ENCODE assay signal across 1 cellular context in genomic region chr3:127017781-127018180, GRCh38.
TF ChIP-seq lines count a peak whose summit lies in the region.

No MANE protein-coding gene starts in this region.

TF ChIP-seq in IMR-90, 13 proteins besides CTCF, POLR2A, EP300 and RAD21 (continued from another document):
- TF ChIP-seq, protein P1, sequence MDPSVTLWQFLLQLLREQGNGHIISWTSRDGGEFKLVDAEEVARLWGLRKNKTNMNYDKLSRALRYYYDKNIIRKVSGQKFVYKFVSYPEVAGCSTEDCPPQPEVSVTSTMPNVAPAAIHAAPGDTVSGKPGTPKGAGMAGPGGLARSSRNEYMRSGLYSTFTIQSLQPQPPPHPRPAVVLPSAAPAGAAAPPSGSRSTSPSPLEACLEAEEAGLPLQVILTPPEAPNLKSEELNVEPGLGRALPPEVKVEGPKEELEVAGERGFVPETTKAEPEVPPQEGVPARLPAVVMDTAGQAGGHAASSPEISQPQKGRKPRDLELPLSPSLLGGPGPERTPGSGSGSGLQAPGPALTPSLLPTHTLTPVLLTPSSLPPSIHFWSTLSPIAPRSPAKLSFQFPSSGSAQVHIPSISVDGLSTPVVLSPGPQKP (IDR thresholded peaks at IDR 0.05; ENCODE audit: borderline replicate concordance, low read depth, low read length) = no peak
- no peak for TF ChIP-seq RFX5 (IDR thresholded peaks at IDR 0.05; ENCODE audit: low read depth, low read length)
- no peak for TF ChIP-seq CEBPB (IDR thresholded peaks at IDR 0.05; ENCODE audit: low read depth, low read length)
- no peak for TF ChIP-seq MAZ (IDR thresholded peaks at IDR 0.05; ENCODE audit: borderline replicate concordance, low read depth, low read length)
- TF ChIP-seq, protein P2, sequence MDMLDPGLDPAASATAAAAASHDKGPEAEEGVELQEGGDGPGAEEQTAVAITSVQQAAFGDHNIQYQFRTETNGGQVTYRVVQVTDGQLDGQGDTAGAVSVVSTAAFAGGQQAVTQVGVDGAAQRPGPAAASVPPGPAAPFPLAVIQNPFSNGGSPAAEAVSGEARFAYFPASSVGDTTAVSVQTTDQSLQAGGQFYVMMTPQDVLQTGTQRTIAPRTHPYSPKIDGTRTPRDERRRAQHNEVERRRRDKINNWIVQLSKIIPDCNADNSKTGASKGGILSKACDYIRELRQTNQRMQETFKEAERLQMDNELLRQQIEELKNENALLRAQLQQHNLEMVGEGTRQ (IDR thresholded peaks at IDR 0.05; ENCODE audit: low read depth, low read length) = no peak
